Comparison of ENCODE assay signal across 8 cellular contexts in the genomic region with DNA sequence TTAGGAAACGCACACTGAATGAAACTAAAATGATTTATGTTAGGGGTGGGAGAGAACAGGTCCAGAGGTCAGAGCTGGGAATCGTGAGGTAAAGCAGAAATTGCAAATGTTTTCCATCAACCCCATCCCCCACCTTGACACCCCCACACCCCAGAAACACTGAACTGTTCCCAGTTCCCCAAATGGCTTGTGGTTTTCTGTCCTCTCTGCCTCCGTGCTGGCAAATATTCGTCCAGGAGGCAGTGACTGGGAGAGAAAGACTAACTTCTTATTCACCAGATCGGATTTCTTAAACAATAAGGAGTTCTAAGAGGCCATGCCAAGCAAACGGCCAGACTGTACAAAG. TPM values are rescaled to one million over a fixed set of nuclear protein-coding genes. Genes with fewer than 3 reads are reported as not detected.
DNase-seq lines count a peak whose midpoint lies in the region; ATAC-seq and TF ChIP-seq lines count a peak whose summit lies in the region.

No MANE protein-coding gene starts in this region.

- TF ChIP-seq EP300 in suprapubic skin (IDR thresholded peaks at IDR 0.05): no peak

- peak overlapping the region; percentile 66 for H3K4me3 ChIP-seq in kidney epithelial cell (ENCODE audit: low read depth, low read length)
- peak overlapping the region; percentile 75 for H3K4me3 ChIP-seq in suprapubic skin

- peaks cover 15% of the 10 kb centered on the region for H3K4me1 Mint-ChIP-seq in T-helper 2 cell treated with Interferon-gamma antibody and Interleukin-4, amounts not matched to agents 5 μg/mL and 100 μg/mL, for 36 hours (ENCODE audit: low read depth)

- H3K27ac Mint-ChIP-seq in T-helper 2 cell treated with Interferon-gamma antibody and Interleukin-4, amounts not matched to agents 5 μg/mL and 100 μg/mL, for 36 hours: peak overlapping the region; percentile 77

- no peak for TF ChIP-seq POLR2A in suprapubic skin (IDR thresholded peaks at IDR 0.05)

- no peaks in the 10 kb centered on the region for H3K36me3 ChIP-seq in kidney epithelial cell (ENCODE audit: control insufficient read depth, insufficient read depth, low read length)
- peaks cover 4% of the 10 kb centered on the region for H3K36me3 ChIP-seq in suprapubic skin

- H3K27me3 ChIP-seq in kidney epithelial cell (ENCODE audit: control insufficient read depth, insufficient read depth, low read length) (no peaks in the 10 kb centered on the region), suprapubic skin (no peaks in the 10 kb centered on the region)

- peak overlapping the region; percentile 80 for H3K4me3 Mint-ChIP-seq in T-helper 2 cell treated with Interferon-gamma antibody and Interleukin-4, amounts not matched to agents 5 μg/mL and 100 μg/mL, for 36 hours

- H3K9me3 ChIP-seq in suprapubic skin: no peaks in the 10 kb centered on the region

- no peak for ATAC-seq in GM18511 (IDR thresholded peaks at IDR 0.05; ENCODE audit: unreplicated experiment)

- WGBS in adipose tissue, 3 donors: 2 to 7% (median 5%) methylated on average over 6 of the region's 6 CpGs
- 3% methylated on average over 6 of the region's 6 CpGs for WGBS in suprapubic skin

- peaks cover 4% of the 10 kb centered on the region for H3K9me3 Mint-ChIP-seq in T-helper 2 cell treated with Interferon-gamma antibody and Interleukin-4, amounts not matched to agents 5 μg/mL and 100 μg/mL, for 36 hours

- no peak for DNase-seq in T-helper 2 cell treated with Interferon-gamma antibody and Interleukin-4, amounts not matched to agents 5 μg/mL and 100 μg/mL, for 36 hours (ENCODE audit: low spot score)
- DNase-seq in T-helper 2 cell: no peak
- DNase-seq in kidney epithelial cell (ENCODE audit: low read depth): no peak
- DNase-seq in suprapubic skin (ENCODE audit: low spot score in 2 of 2): no peak
- no peak for DNase-seq in activated CD4-positive, CD25-positive, alpha-beta regulatory T cell (lab: John Stamatoyannopoulos, UW)
- DNase-seq in NCI-H2107 treated with DMSO at 0.1 percent for 48 hours (lab: John Stamatoyannopoulos, UW; ENCODE audit: unreplicated experiment): no peak

- H3K4me1 ChIP-seq in suprapubic skin: peaks cover 67% of the 10 kb centered on the region

- H3K27ac ChIP-seq in adipose tissue (ENCODE audit: low read depth, low read length) (peak overlapping the region; percentile 43), suprapubic skin (peak overlapping the region; percentile 85)

- H3K36me3 Mint-ChIP-seq in T-helper 2 cell treated with Interferon-gamma antibody and Interleukin-4, amounts not matched to agents 5 μg/mL and 100 μg/mL, for 36 hours (ENCODE audit: low read depth): peaks cover 14% of the 10 kb centered on the region

- TF ChIP-seq CTCF in kidney epithelial cell (IDR thresholded peaks at IDR 0.05; ENCODE audit: insufficient read depth, low read length, poor library complexity, severe bottlenecking): no peak
- TF ChIP-seq CTCF in suprapubic skin (IDR thresholded peaks at IDR 0.05): no peak

- H3K27me3 Mint-ChIP-seq in T-helper 2 cell treated with Interferon-gamma antibody and Interleukin-4, amounts not matched to agents 5 μg/mL and 100 μg/mL, for 36 hours (ENCODE audit: low read depth): no peaks in the 10 kb centered on the region

RNA-seq across cellular contexts. Expression of a gene that starts 0.7 kb away (rescaled TPM):
- 10 to 100 TPM; 32.7 to 74.0 (median 58.3) TPM for polyA plus RNA-seq in adipose tissue
- 67.6 and 72.0 TPM in 2 replicates for total RNA-seq in kidney epithelial cell
- 10 to 100 TPM in 2 of 4 donors, 1 to 10 TPM in 2; 4.4 to 23.3 (median 12.9) TPM for total RNA-seq in suprapubic skin

RNA-seq across cellular contexts. Expression of a gene that starts 19.7 kb away (rescaled TPM):
- polyA plus RNA-seq in adipose tissue: 1,000 to 10,000 TPM in 1 of 3 donors, 100 to 1,000 TPM in 2; 190 to 1,305 (median 268) TPM
- total RNA-seq in kidney epithelial cell (19.8 and 21.9 TPM in 2 replicates), suprapubic skin (100 to 1,000 TPM in 1 of 4 donors, 10 to 100 TPM in 3; 27.5 to 101 (median 38.2) TPM)

RNA-seq across cellular contexts. Expression of a gene that starts 41.9 kb away (rescaled TPM):
- 10 to 100 TPM; 16.0 to 34.4 (median 25.4) TPM for polyA plus RNA-seq in adipose tissue
- 21.6 and 30.0 TPM in 2 replicates for total RNA-seq in kidney epithelial cell
- total RNA-seq in suprapubic skin: 10 to 100 TPM in 1 of 4 donors, 1 to 10 TPM in 3; 6.7 to 15.1 (median 8.5) TPM

RNA-seq across cellular contexts. Expression of a gene that starts 47.7 kb away (rescaled TPM):
- 1 to 10 TPM in 1 of 3 donors, under 1 TPM in 1, not detected in 1; 0.03 to 2.5 TPM for polyA plus RNA-seq in adipose tissue
- total RNA-seq in kidney epithelial cell: not detected in 2 replicates
- not detected for total RNA-seq in suprapubic skin
